Comparison of ENCODE assay signal across 26 cellular contexts in genomic region chrX:116607766-116608165, GRCh38.
"Had no signal": no experiment of that assay in that cellular context is flagged by ENCODE, and none has a peak within 500 bp of the region (broad histone marks: within the 10 kb centered on the region; RNA-seq: fewer than 3 reads in every experiment).

No MANE protein-coding gene starts in this region.

- H3K4me1 ChIP-seq: SJSA1 had no signal

- H3K4me3 ChIP-seq: MG63, SJSA1, SK-N-MC had no signal

- H3K27ac ChIP-seq: SJSA1, SK-N-MC had no signal

- DNase-seq: IMR-90; Karpas-422; KG1; MG63; NCI-H1092; NCI-H1105 treated with DMSO at 0.1 percent for 48 hours; NCI-H1417 treated with DMSO at 0.1 percent for 48 hours; NCI-H146; NCI-H1694 treated with DMSO at 0.1 percent for 48 hours; NCI-H1930; NCI-H2081 treated with DMSO at 0.1 percent for 48 hours; NCI-H2171; NCI-H226; NCI-H446; NCI-H510A; NCI-H524 treated with DMSO at 0.1 percent for 48 hours; NCI-H69; NCI-H774; NK-92 treated with Interleukin-12 subunit alpha and Interleukin-12 subunit beta, amount 100 ng/mL, for 24 hours; PC-3; Right ventricle myocardium superior; SIG-M5 had no signal

- ATAC-seq: HepG2, Panc1, PC-3 had no signal

- H3K27me3 ChIP-seq: MG63, SJSA1 had no signal

- H3K36me3 ChIP-seq: MG63, SJSA1 had no signal

- H3K9me3 ChIP-seq: MG63, SJSA1 had no signal
